ENCODE assay signal across 1 cellular context in genomic region chr22:35620624-35621245, GRCh38.
TF ChIP-seq lines count a peak whose summit lies in the region.

No MANE protein-coding gene starts in this region.

TF ChIP-seq in HepG2, 621 proteins besides CTCF, POLR2A, EP300 and RAD21:
- no peak for TF ChIP-seq ZNF75D (CRISPR knock-in tag; IDR thresholded peaks at IDR 0.05; ENCODE audit: borderline replicate concordance)
- peak; percentile 34; the same call in 1 of the 2 replicates for TF ChIP-seq RFX1 (IDR thresholded peaks at IDR 0.05)
- TF ChIP-seq RFX5 (IDR thresholded peaks at IDR 0.05; ENCODE audit: low read depth, low read length) = peak; percentile 57; the same call in 1 of the 2 replicates
